Comparison of ENCODE assay signal across 19 cellular contexts in the genomic region with DNA sequence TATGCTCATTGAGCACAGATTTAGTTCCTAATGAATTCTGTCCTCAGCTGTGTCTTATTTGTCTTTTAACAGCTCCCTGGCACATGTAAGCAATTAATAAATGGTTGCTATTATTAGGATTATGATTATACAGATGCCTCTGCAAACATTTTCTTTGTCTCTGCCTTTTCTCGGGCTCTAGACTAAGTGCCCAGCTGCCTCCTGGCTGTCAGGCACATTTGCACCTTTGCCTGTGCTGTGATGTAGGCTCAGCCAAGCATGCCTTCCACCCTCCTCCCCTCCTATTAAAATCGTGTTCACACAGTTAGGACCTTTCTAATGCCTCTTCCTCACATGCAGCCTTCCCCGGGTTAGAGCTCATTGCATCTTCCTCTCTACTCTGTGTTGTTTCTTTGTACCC. TPM values are rescaled to one million over a fixed set of nuclear protein-coding genes. Genes with fewer than 3 reads are reported as not detected.
DNase-seq lines count a peak whose midpoint lies in the region; ATAC-seq and TF ChIP-seq lines count a peak whose summit lies in the region.
"Had no signal": no experiment of that assay in that cellular context is flagged by ENCODE, and none has a peak within 500 bp of the region (broad histone marks: within the 10 kb centered on the region; RNA-seq: fewer than 3 reads in every experiment).

No MANE protein-coding gene starts in this region.

- no peak overlapping the region for H3K4me3 Mint-ChIP-seq in chondrocyte (ENCODE audit: unreplicated experiment)
- H3K4me3 Mint-ChIP-seq: B cell; CD4-positive, CD25-positive, alpha-beta regulatory T cell; CD8-positive, alpha-beta T cell had no signal

- peak; percentile 60 for ATAC-seq in left ventricle myocardium superior
- ATAC-seq: CD8-positive, alpha-beta T cell had no signal

- peaks cover 36% of the 10 kb centered on the region for H3K36me3 Mint-ChIP-seq in chondrocyte (ENCODE audit: low read depth)
- H3K36me3 Mint-ChIP-seq: CD4-positive, CD25-positive, alpha-beta regulatory T cell; CD8-positive, alpha-beta T cell had no signal

- H3K27me3 Mint-ChIP-seq in chondrocyte (ENCODE audit: low read depth): no peaks in the 10 kb centered on the region
- H3K27me3 Mint-ChIP-seq: CD4-positive, CD25-positive, alpha-beta regulatory T cell had no signal

- H3K9me3 ChIP-seq in left ventricle myocardium inferior (replicated peaks) (no peaks in the 10 kb centered on the region), A673 (ENCODE audit: low read depth, low read length, poor library complexity, severe bottlenecking) (no peaks in the 10 kb centered on the region)
- H3K9me3 ChIP-seq: BLaER1, Caco-2 had no signal

- H3K4me1 Mint-ChIP-seq in chondrocyte (ENCODE audit: low read depth): peaks cover 50% of the 10 kb centered on the region
- H3K4me1 Mint-ChIP-seq: B cell; CD4-positive, CD25-positive, alpha-beta regulatory T cell had no signal

- H3K36me3 ChIP-seq in left ventricle myocardium inferior: peaks cover 11% of the 10 kb centered on the region
- H3K36me3 ChIP-seq in A673 (ENCODE audit: insufficient read depth, low read length, poor library complexity, severe bottlenecking): no peaks in the 10 kb centered on the region
- H3K36me3 ChIP-seq: BLaER1 had no signal

- H3K27ac ChIP-seq in left ventricle myocardium inferior (replicated peaks) (no peak overlapping the region), A673 (ENCODE audit: low read depth, low read length, poor library complexity, severe bottlenecking) (no peak overlapping the region)
- H3K27ac ChIP-seq: BLaER1, C4-2B, GM23248 had no signal

- no peak overlapping the region for H3K4me3 ChIP-seq in left ventricle myocardium inferior
- H3K4me3 ChIP-seq in A673 (ENCODE audit: low read depth, low read length, poor library complexity, severe bottlenecking): no peak overlapping the region
- H3K4me3 ChIP-seq: BLaER1, GM23248 had no signal

- H3K27me3 ChIP-seq in left ventricle myocardium inferior (ENCODE audit: low read depth) (no peaks in the 10 kb centered on the region), A673 (replicated peaks; ENCODE audit: insufficient read depth, low read depth, low read length, poor library complexity) (no peaks in the 10 kb centered on the region)
- H3K27me3 ChIP-seq: BLaER1 had no signal

- H3K4me1 ChIP-seq in left ventricle myocardium inferior (peaks cover 21% of the 10 kb centered on the region), A673 (ENCODE audit: insufficient read depth, low read length, poor library complexity, severe bottlenecking) (no peaks in the 10 kb centered on the region)
- H3K4me1 ChIP-seq: Caco-2 had no signal

- DNase-seq in left ventricle myocardium superior: no peak
- no peak for DNase-seq in left ventricle myocardium inferior
- DNase-seq in chondrocyte (ENCODE audit: low spot score): no peak
- peak; percentile 28 for DNase-seq in retina
- no peak for DNase-seq in HEK293T (ENCODE audit: extremely low spot score)
- no peak for DNase-seq in NCI-H82 (lab: John Stamatoyannopoulos, UW)
- DNase-seq in A673 (ENCODE audit: low spot score): no peak
- DNase-seq: Caco-2; CD4-positive, CD25-positive, alpha-beta regulatory T cell; CD8-positive, alpha-beta T cell; DMS153; DND-41; GM23248; H7; HCEC 1CT had no signal

- intact Hi-C loops in left ventricle myocardium superior (cut with micrococcal nuclease): no loop called here
- intact Hi-C loops in left ventricle myocardium inferior (cut with micrococcal nuclease): no loop called here
- intact Hi-C loops in A673 (cut with micrococcal nuclease; ENCODE audit: unreplicated experiment): no loop called here

- peak overlapping the region; percentile 70 for H3K27ac Mint-ChIP-seq in chondrocyte (ENCODE audit: unreplicated experiment)
- H3K27ac Mint-ChIP-seq: B cell; CD4-positive, CD25-positive, alpha-beta regulatory T cell; CD8-positive, alpha-beta T cell had no signal

- TF ChIP-seq CTCF in left ventricle myocardium inferior (IDR thresholded peaks at IDR 0.05; ENCODE audit: borderline replicate concordance) (no peak), chondrocyte (IDR thresholded peaks at IDR 0.05) (no peak), A673 (conservative IDR thresholded peaks at IDR 0.05; ENCODE audit: low read depth, low read length) (no peak)

- BruUV-seq in A673 (replicated peaks; lab: Mats Ljungman, UMichigan): no TSS peak

- H3K9me3 Mint-ChIP-seq in chondrocyte (ENCODE audit: low read depth): no peaks in the 10 kb centered on the region
- H3K9me3 Mint-ChIP-seq: CD8-positive, alpha-beta T cell had no signal

- CTCF ChIA-PET in HEK293T (lab: Yijun Ruan, JAX): no interaction called here
- CTCF ChIA-PET in A673 (lab: Charles Lee): no interaction called here

- POLR2A ChIA-PET in HEK293T (lab: Yijun Ruan, JAX) (no interaction called here), A673 (lab: Charles Lee; ENCODE audit: low non-redundant PET) (no interaction called here)

TF ChIP-seq in HEK293T, 16 proteins besides CTCF, POLR2A, EP300 and RAD21:
- no peak for TF ChIP-seq ZNF384 (IDR thresholded peaks at IDR 0.05)
- TF ChIP-seq L3MBTL2 (conservative IDR thresholded peaks at IDR 0.05): no peak
- TF ChIP-seq FOXM1 (IDR thresholded peaks at IDR 0.05; ENCODE audit: borderline replicate concordance): no peak
- no peak for TF ChIP-seq FOXK2 (IDR thresholded peaks at IDR 0.05)
- TF ChIP-seq ELF4 (IDR thresholded peaks at IDR 0.05): no peak
- TF ChIP-seq SP1 (IDR thresholded peaks at IDR 0.05): no peak
- TF ChIP-seq, protein P1, sequence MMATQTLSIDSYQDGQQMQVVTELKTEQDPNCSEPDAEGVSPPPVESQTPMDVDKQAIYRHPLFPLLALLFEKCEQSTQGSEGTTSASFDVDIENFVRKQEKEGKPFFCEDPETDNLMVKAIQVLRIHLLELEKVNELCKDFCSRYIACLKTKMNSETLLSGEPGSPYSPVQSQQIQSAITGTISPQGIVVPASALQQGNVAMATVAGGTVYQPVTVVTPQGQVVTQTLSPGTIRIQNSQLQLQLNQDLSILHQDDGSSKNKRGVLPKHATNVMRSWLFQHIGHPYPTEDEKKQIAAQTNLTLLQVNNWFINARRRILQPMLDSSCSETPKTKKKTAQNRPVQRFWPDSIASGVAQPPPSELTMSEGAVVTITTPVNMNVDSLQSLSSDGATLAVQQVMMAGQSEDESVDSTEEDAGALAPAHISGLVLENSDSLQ (IDR thresholded peaks at IDR 0.05): no peak
- TF ChIP-seq HDGF (IDR thresholded peaks at IDR 0.05; ENCODE audit: borderline replicate concordance): no peak
- TF ChIP-seq TARDBP (IDR thresholded peaks at IDR 0.05): no peak
- TF ChIP-seq CTBP1 (IDR thresholded peaks at IDR 0.05; ENCODE audit: borderline replicate concordance): no peak
- TF ChIP-seq SUZ12 (IDR thresholded peaks at IDR 0.05): no peak
- no peak for TF ChIP-seq BHLHE40 (IDR thresholded peaks at IDR 0.05; ENCODE audit: borderline replicate concordance)
- TF ChIP-seq LEF1 (IDR thresholded peaks at IDR 0.05; ENCODE audit: borderline replicate concordance): no peak

RNA-seq across cellular contexts. Expression of a gene that starts 25.7 kb away (rescaled TPM):
- total RNA-seq in left ventricle myocardium superior (16.3 TPM), left ventricle myocardium inferior (81.0 TPM), chondrocyte (255 to 315 TPM (median 261 TPM) in 3 replicates), A673 (2021) (5.3 and 6.0 TPM in 2 replicates)
- total RNA-seq: B cell; CD8-positive, alpha-beta T cell; H1 had no signal
